Comparison of ENCODE assay signal across 28 cellular contexts in the genomic region with DNA sequence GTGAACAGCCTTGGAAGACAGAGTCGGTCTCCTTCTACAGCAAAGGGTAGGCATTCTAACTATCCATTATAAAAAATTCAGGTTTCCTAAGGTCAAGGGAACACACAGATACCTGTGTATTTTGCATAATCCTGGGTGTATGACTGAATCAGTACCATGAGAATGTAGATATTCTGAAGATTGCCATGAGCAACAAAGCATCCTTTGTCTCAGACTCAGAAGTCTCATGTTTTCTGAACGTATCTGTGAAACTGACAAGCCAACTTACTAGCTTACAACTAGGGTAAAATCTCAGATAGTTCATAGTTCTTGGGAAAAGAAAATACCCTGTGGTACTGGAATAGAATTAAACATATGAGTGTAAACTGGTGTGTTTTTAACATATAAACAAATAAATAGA.
"Had no signal": no experiment of that assay in that cellular context is flagged by ENCODE, and none has a peak within 500 bp of the region (broad histone marks: within the 10 kb centered on the region; RNA-seq: fewer than 3 reads in every experiment).

No MANE protein-coding gene starts in this region.

- H3K27me3 ChIP-seq: ascending aorta, breast epithelium, cardiac muscle cell, colonic mucosa, dorsolateral prefrontal cortex, esophagus squamous epithelium, gastroesophageal sphincter had no signal

- H3K27ac Mint-ChIP-seq: activated CD8-positive, alpha-beta T cell treated with anti-CD3 and anti-CD28 coated beads for 36 hours; activated naive CD4-positive, alpha-beta T cell treated with anti-CD3 and anti-CD28 coated beads, Interleukin-2, amount 10 ng/mL, durations not matched to agents 7 days and 5 days; activated naive CD4-positive, alpha-beta T cell treated with anti-CD3 and anti-CD28 coated beads, Interleukin-2, amount 50 U/mL, for 72 hours; activated naive CD8-positive, alpha-beta T cell treated with anti-CD3 and anti-CD28 coated beads, Interleukin-2, amount 10 ng/mL, durations not matched to agents 7 days and 5 days; activated T-helper 1 cell treated with anti-CD3 and anti-CD28 coated beads, Interleukin-12 subunit alpha, Interleukin-12 subunit beta, Interleukin-2, Interleukin-4 antibody, amounts not matched to agents 30 ng/mL and 10 ng/mL and 1 ng/mL, durations not matched to agents 14 hours and 24 hours and 36 hours; brain; dendritic cell treated with granulocyte-macrophage colony-stimulating factor and Interleukin-4, amounts not matched to agents 40 ng/mL and 50 ng/mL, for 4 days; endodermal cell had no signal

- H3K36me3 ChIP-seq: breast epithelium, cardiac muscle cell, colonic mucosa had no signal

- H3K4me1 Mint-ChIP-seq: endodermal cell had no signal

- H3K9me3 ChIP-seq: colonic mucosa, gastroesophageal sphincter had no signal

- H3K4me3 ChIP-seq: ascending aorta, breast epithelium, cardiac muscle cell, colonic mucosa, dorsolateral prefrontal cortex, esophagus squamous epithelium, gastroesophageal sphincter had no signal

- H3K27me3 Mint-ChIP-seq: activated CD8-positive, alpha-beta T cell treated with anti-CD3 and anti-CD28 coated beads for 36 hours; activated naive CD4-positive, alpha-beta T cell treated with anti-CD3 and anti-CD28 coated beads, Interleukin-2, amount 10 ng/mL, durations not matched to agents 7 days and 5 days; activated naive CD8-positive, alpha-beta T cell treated with anti-CD3 and anti-CD28 coated beads, Interleukin-2, amount 10 ng/mL, durations not matched to agents 7 days and 5 days; brain; dendritic cell treated with granulocyte-macrophage colony-stimulating factor and Interleukin-4, amounts not matched to agents 40 ng/mL and 50 ng/mL, for 4 days had no signal

- H3K4me1 ChIP-seq: ascending aorta, breast epithelium, colonic mucosa had no signal

- ATAC-seq: activated CD8-positive, alpha-beta T cell treated with anti-CD3 and anti-CD28 coated beads for 36 hours; activated naive CD4-positive, alpha-beta T cell treated with anti-CD3 and anti-CD28 coated beads, Interleukin-2, amount 50 U/mL, for 72 hours; activated T-cell treated with anti-CD3 and anti-CD28 coated beads, Interleukin-2, amount 50 U/mL, for 4 hours; gastroesophageal sphincter had no signal

- H3K27ac ChIP-seq: ascending aorta, breast epithelium, cardiac muscle cell, colonic mucosa, esophagus squamous epithelium, gastroesophageal sphincter had no signal

- H3K4me3 Mint-ChIP-seq: activated CD8-positive, alpha-beta T cell treated with anti-CD3 and anti-CD28 coated beads for 36 hours; activated naive CD4-positive, alpha-beta T cell treated with anti-CD3 and anti-CD28 coated beads, Interleukin-2, amount 10 ng/mL, durations not matched to agents 7 days and 5 days; activated naive CD8-positive, alpha-beta T cell treated with anti-CD3 and anti-CD28 coated beads, Interleukin-2, amount 10 ng/mL, durations not matched to agents 7 days and 5 days; activated T-cell treated with anti-CD3 and anti-CD28 coated beads, Interleukin-2, amount 50 U/mL, for 4 hours; activated T-helper 1 cell treated with anti-CD3 and anti-CD28 coated beads, Interleukin-12 subunit alpha, Interleukin-12 subunit beta, Interleukin-2, Interleukin-4 antibody, amounts not matched to agents 30 ng/mL and 10 ng/mL and 1 ng/mL, durations not matched to agents 14 hours and 24 hours and 36 hours; brain; dendritic cell treated with granulocyte-macrophage colony-stimulating factor and Interleukin-4, amounts not matched to agents 40 ng/mL and 50 ng/mL, for 4 days; endodermal cell had no signal

- DNase-seq: activated CD4-positive, alpha-beta T cell treated with anti-CD3 and anti-CD28 coated beads for 48 hours; activated CD4-positive, alpha-beta T cell treated with anti-CD3 and anti-CD28 coated beads, Interleukin-2, amount 50 U/mL, for 1 hour; activated CD4-positive, alpha-beta T cell treated with anti-CD3 and anti-CD28 coated beads, Interleukin-2, amount 50 U/mL, for 48 hours; activated CD8-positive, alpha-beta memory T cell treated with anti-CD3 and anti-CD28 coated beads for 24 hours; activated CD8-positive, alpha-beta T cell treated with anti-CD3 and anti-CD28 coated beads for 36 hours; activated gamma-delta T cell; activated naive CD4-positive, alpha-beta T cell; activated naive CD4-positive, alpha-beta T cell treated with anti-CD3 and anti-CD28 coated beads, Interleukin-2, amount 10 ng/mL, durations not matched to agents 7 days and 5 days; activated naive CD8-positive, alpha-beta T cell treated with anti-CD3 and anti-CD28 coated beads, Interleukin-2, amount 10 ng/mL, durations not matched to agents 7 days and 5 days; activated T-cell treated with anti-CD3 and anti-CD28 coated beads, Interleukin-2, amount 50 U/mL, for 4 hours; central memory CD4-positive, alpha-beta T cell; cerebellar nuclear complex; colonic mucosa; dorsolateral prefrontal cortex; effector memory CD4-positive, alpha-beta T cell; endodermal cell; esophagus squamous epithelium; foreskin melanocyte; head of caudate nucleus; T-helper 2 cell had no signal
